18 cellular contexts compared by ENCODE assay signal in the genomic region with DNA sequence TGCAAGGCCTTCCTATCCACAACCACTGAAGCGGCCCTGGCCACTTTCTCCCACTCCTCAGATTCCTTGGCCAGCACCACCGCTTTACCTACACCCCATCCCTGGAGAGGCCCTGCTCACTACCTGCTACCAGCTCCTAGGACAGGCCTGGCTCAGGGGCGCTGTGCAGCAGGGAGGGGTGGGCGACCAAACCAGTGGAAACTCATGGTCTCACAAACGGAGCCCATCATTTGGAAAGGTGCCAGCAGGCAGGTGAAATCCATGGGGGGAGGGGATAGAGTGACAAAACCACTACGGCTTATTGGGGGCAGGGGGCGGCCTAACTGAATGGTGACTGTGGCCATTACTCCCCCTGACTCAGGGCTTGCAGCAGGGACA. TPM values are rescaled to one million over a fixed set of nuclear protein-coding genes. Genes with fewer than 3 reads are reported as not detected.
A peak's percentile ranks its signal among the peaks of the same experiment; 100 is the strongest.
DNase-seq lines count a peak whose midpoint lies in the region; ATAC-seq, FAIRE-seq and TF ChIP-seq lines count a peak whose summit lies in the region.
"Had no signal": no experiment of that assay in that cellular context is flagged by ENCODE, and none has a peak within 500 bp of the region (broad histone marks: within the 10 kb centered on the region; RNA-seq: fewer than 3 reads in every experiment).

No MANE protein-coding gene starts in this region.

- no peak for FAIRE-seq in kidney (lab: Jason Lieb, UNC)

- H3K4me3 Mint-ChIP-seq in T-helper 17 cell = no peak overlapping the region
- H3K4me3 Mint-ChIP-seq: B cell; CD4-positive, alpha-beta T cell had no signal

- H3K36me3 ChIP-seq in kidney (ENCODE audit: control insufficient read depth in 1 of 2, insufficient read depth in 2 of 2, low read length in 2 of 2) = peaks cover 18 to 25% of the 10 kb centered on the region in 2 donors

- no peaks in the 10 kb centered on the region for H3K27me3 Mint-ChIP-seq in T-helper 17 cell
- H3K27me3 Mint-ChIP-seq: B cell; CD4-positive, alpha-beta T cell had no signal

- peak overlapping the region; percentile 49 for H3K27ac Mint-ChIP-seq in T-helper 17 cell
- H3K27ac Mint-ChIP-seq: CD4-positive, alpha-beta T cell had no signal

- H3K4me3 ChIP-seq in kidney (ENCODE audit: low read length in 2 of 2) = no peak overlapping the region

- H3K36me3 Mint-ChIP-seq in T-helper 17 cell (ENCODE audit: low read depth) = peaks cover 9% of the 10 kb centered on the region

- intact Hi-C loops in cardiac septum (cut with DNase I) (no loop called here), left ventricle myocardium superior (cut with micrococcal nuclease) (no loop called here), kidney (cut with DNase I) (no loop called here)

- H3K4me1 Mint-ChIP-seq in T-helper 17 cell = peaks cover 5% of the 10 kb centered on the region
- H3K4me1 Mint-ChIP-seq: B cell had no signal

- no peak for ATAC-seq in left ventricle myocardium superior
- no peak for ATAC-seq in T-helper 17 cell
- ATAC-seq in GM18870 (IDR thresholded peaks at IDR 0.05; ENCODE audit: unreplicated experiment) = no peak
- ATAC-seq: PC-3 had no signal

- no peak for TF ChIP-seq CTCF in kidney (IDR thresholded peaks at IDR 0.05; ENCODE audit: borderline replicate concordance, extremely low read depth, insufficient read depth)

- DNase-seq in cardiac septum (ENCODE audit: low spot score) = peak; percentile 69
- no peak for DNase-seq in left ventricle myocardium superior
- DNase-seq in T-helper 17 cell = no peak
- DNase-seq in kidney = peak; percentile 47
- no peak for DNase-seq in GM19238 (ENCODE audit: insufficient read length, low spot score)
- no peak for DNase-seq in germinal center (ENCODE audit: low spot score)
- DNase-seq: Calu3; CD4-positive, alpha-beta T cell; DMS53; H7; MV-4-11; NCI-H1417; NCI-H1930; NCI-H2171 treated with DMSO at 0.1 percent for 48 hours; NCI-H748 treated with DMSO at 0.1 percent for 48 hours; PC-3 had no signal

- H3K9me3 ChIP-seq in T-helper 17 cell (ENCODE audit: control insufficient read depth, low read length, poor library complexity, severe bottlenecking) (no peaks in the 10 kb centered on the region), kidney (ENCODE audit: control insufficient read depth in 1 of 2, low read length in 2 of 2) (no peaks in the 10 kb centered on the region)

- H3K4me1 ChIP-seq in kidney (ENCODE audit: control insufficient read depth in 1 of 2, insufficient read depth in 1 of 2, low read depth in 1 of 2, low read length in 2 of 2) = no peaks in the 10 kb centered on the region

- no peak overlapping the region for H3K9ac ChIP-seq in kidney (ENCODE audit: low read length in 2 of 2)

- no peak overlapping the region for H3K27ac ChIP-seq in kidney (ENCODE audit: low read depth in 2 of 2, low read length in 2 of 2)

RNA-seq across cellular contexts. Expression of a gene that starts 27.6 kb away (rescaled TPM):
- total RNA-seq in cardiac septum = 135 TPM
- 215 TPM for total RNA-seq in left ventricle myocardium superior
- 10 to 100 TPM in 1 of 2 donors, 1 to 10 TPM in 1; 9.5 to 11.9 TPM for total RNA-seq in T-helper 17 cell
- 12.9 TPM for total RNA-seq in kidney
- polyA plus RNA-seq in kidney (ENCODE audit: insufficient read depth, low read depth, low replicate concordance) = 13.0 TPM

RNA-seq across cellular contexts. Expression of a gene that starts 27.9 kb away (rescaled TPM):
- 163 TPM for total RNA-seq in cardiac septum
- total RNA-seq in left ventricle myocardium superior = 161 TPM
- 10 to 100 TPM; 75.4 to 77.1 TPM for total RNA-seq in T-helper 17 cell
- 207 TPM for total RNA-seq in kidney
- polyA plus RNA-seq in kidney (ENCODE audit: insufficient read depth, low read depth, low replicate concordance) = 175 TPM

RNA-seq across cellular contexts. Expression of a gene that starts 35.4 kb away (rescaled TPM):
- 116 TPM for total RNA-seq in cardiac septum
- total RNA-seq in left ventricle myocardium superior = 135 TPM
- total RNA-seq in T-helper 17 cell = 100 to 1,000 TPM; 168 to 187 TPM
- total RNA-seq in kidney = 154 TPM
- 75.0 TPM for polyA plus RNA-seq in kidney (ENCODE audit: insufficient read depth, low read depth, low replicate concordance)

Comparison
In these comparisons a context has a peak if more than half of its experiments do, and no peak if none do; other contexts are left out.
1. DNase-seq: peak in cardiac septum (single experiment) and kidney (single experiment); none in left ventricle myocardium superior (single experiment), T-helper 17 cell (0 of 3), GM19238 (single experiment) and germinal center (single experiment).